In genomic region chr10:10685566-10685965, GRCh38 we compare ENCODE assay signal across 26 cellular contexts.
DNase-seq lines count a peak whose midpoint lies in the region; ATAC-seq and TF ChIP-seq lines count a peak whose summit lies in the region.
"Had no signal": no experiment of that assay in that cellular context is flagged by ENCODE, and none has a peak within 500 bp of the region (broad histone marks: within the 10 kb centered on the region; RNA-seq: fewer than 3 reads in every experiment).

No MANE protein-coding gene starts in this region.

- H3K27me3 ChIP-seq in foreskin keratinocyte, result no peaks in the 10 kb centered on the region
- no peaks in the 10 kb centered on the region for H3K27me3 ChIP-seq in endodermal cell (ENCODE audit: control insufficient read depth, insufficient read depth, low read length, poor library complexity, severe bottlenecking)
- H3K27me3 ChIP-seq: gastroesophageal sphincter, MG63, neutrophil, uterus had no signal

- H3K9me3 ChIP-seq in endodermal cell (ENCODE audit: control insufficient read depth, low read length), result peaks cover 6% of the 10 kb centered on the region
- H3K9me3 ChIP-seq: gastroesophageal sphincter, MG63, neutrophil, uterus had no signal

- H3K4me1 Mint-ChIP-seq in endodermal cell, result peaks cover 9% of the 10 kb centered on the region
- H3K4me1 Mint-ChIP-seq: B cell had no signal

- H3K9me3 Mint-ChIP-seq in endodermal cell, result peaks cover 8% of the 10 kb centered on the region

- H3K27ac Mint-ChIP-seq in endodermal cell, result no peak overlapping the region
- H3K27ac Mint-ChIP-seq: activated naive CD8-positive, alpha-beta T cell; B cell had no signal

- no peaks in the 10 kb centered on the region for H3K4me1 ChIP-seq in foreskin keratinocyte
- H3K4me1 ChIP-seq in endodermal cell (ENCODE audit: control insufficient read depth, insufficient read depth, low read length), result no peaks in the 10 kb centered on the region
- H3K4me1 ChIP-seq: gastroesophageal sphincter, uterus had no signal

- TF ChIP-seq CTCF in GM12865 (IDR thresholded peaks at IDR 0.05; ENCODE audit: insufficient read depth, low read depth, low read length, missing control alignments) (no peak), foreskin keratinocyte (conservative IDR thresholded peaks at IDR 0.05) (no peak), endodermal cell (conservative IDR thresholded peaks at IDR 0.05) (no peak)

- H3K9ac ChIP-seq in endodermal cell (ENCODE audit: extremely low read depth, low read length, poor library complexity, severe bottlenecking), result no peak overlapping the region

- H3K27me3 Mint-ChIP-seq in endodermal cell (ENCODE audit: insufficient read depth), result peaks cover 3% of the 10 kb centered on the region

- DNase-seq in GM12865 (ENCODE audit: low read depth) (peak; percentile 62), foreskin keratinocyte (no peak), endodermal cell (no peak)
- DNase-seq: activated CD4-positive, alpha-beta T cell treated with anti-CD3 and anti-CD28 coated beads for 4 hours; DND-41; effector CD8-positive, alpha-beta T cell; mammary epithelial cell; MG63; NCI-H1436 treated with DMSO at 0.1 percent for 48 hours; NCI-H2171; NCI-H526; small intestine; stimulated activated CD8-positive, alpha-beta memory T cell treated with anti-CD3 and anti-CD28 coated beads, Interleukin-4, amount 100 ng/mL, for 48 hours; substantia nigra; uterus had no signal

- H3K36me3 ChIP-seq in endodermal cell (ENCODE audit: control insufficient read depth, insufficient read depth, low read length), result no peaks in the 10 kb centered on the region
- H3K36me3 ChIP-seq: gastroesophageal sphincter, MG63, neutrophil, uterus had no signal

- H3K4me3 Mint-ChIP-seq in endodermal cell, result no peak overlapping the region
- H3K4me3 Mint-ChIP-seq: activated naive CD8-positive, alpha-beta T cell; B cell had no signal

- H3K27ac ChIP-seq in foreskin keratinocyte (no peak overlapping the region), endodermal cell (ENCODE audit: low read depth, low read length) (no peak overlapping the region)
- H3K27ac ChIP-seq: gastroesophageal sphincter, neutrophil, RWPE1, uterus had no signal

- H3K36me3 Mint-ChIP-seq in endodermal cell (ENCODE audit: low read depth), result peaks cover 2% of the 10 kb centered on the region

- H3K4me3 ChIP-seq in GM12865 (ENCODE audit: low read depth, low read length) (no peak overlapping the region), endodermal cell (ENCODE audit: low read length) (no peak overlapping the region)
- H3K4me3 ChIP-seq: gastroesophageal sphincter, MG63, uterus had no signal

- ATAC-seq in GM19395 (IDR thresholded peaks at IDR 0.05; ENCODE audit: unreplicated experiment) (peak; percentile 79), HG02870 (IDR thresholded peaks at IDR 0.05; ENCODE audit: unreplicated experiment) (peak; percentile 83), HG03521 (IDR thresholded peaks at IDR 0.05; ENCODE audit: unreplicated experiment) (peak; percentile 66), HG02970 (IDR thresholded peaks at IDR 0.05; ENCODE audit: low FRiP score, unreplicated experiment) (no peak), foreskin keratinocyte (no peak), GM18907 (IDR thresholded peaks at IDR 0.05; ENCODE audit: unreplicated experiment) (no peak)
- ATAC-seq: esophagus mucosa, gastroesophageal sphincter had no signal

- WGBS in endodermal cell (ENCODE audit: insufficient coverage in 1 of 2, insufficient read length in 1 of 2), 2 experiments, result 96% methylated on average over 1 of the region's 1 CpG; no CpG with 5 or more reads in 1 of the 2 experiments

Comparison
In these comparisons a context has a peak if more than half of its experiments do, and no peak if none do; other contexts are left out.
1. ATAC-seq: peak in GM19395 (single experiment), HG02870 (single experiment) and HG03521 (single experiment); none in HG02970 (single experiment), foreskin keratinocyte (single experiment) and GM18907 (single experiment).